In the genomic region with DNA sequence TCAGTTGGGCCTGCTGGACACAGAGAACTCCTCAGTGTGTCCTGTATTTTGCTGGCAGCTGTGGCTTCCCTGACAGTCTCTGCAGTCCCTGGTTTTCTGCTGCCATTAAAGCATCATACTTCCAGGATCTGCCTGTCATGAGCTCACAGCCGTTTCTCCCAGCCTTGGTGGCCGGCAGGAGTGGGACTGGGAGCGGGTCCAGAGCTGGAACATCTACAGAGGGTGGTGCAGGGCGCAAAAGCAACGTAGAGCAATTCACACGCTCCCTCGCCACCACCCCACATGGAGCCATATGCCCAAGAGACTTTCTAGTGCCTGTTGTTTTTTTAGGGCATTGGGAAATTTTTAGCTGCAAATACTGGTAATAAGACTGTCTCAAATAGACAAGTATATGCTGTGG, we compare ENCODE assay signal across 18 cellular contexts. TPM values are rescaled to one million over a fixed set of nuclear protein-coding genes. Genes with fewer than 3 reads are reported as not detected.
DNase-seq lines count a peak whose midpoint lies in the region; ATAC-seq and TF ChIP-seq lines count a peak whose summit lies in the region.
"Had no signal": no experiment of that assay in that cellular context is flagged by ENCODE, and none has a peak within 500 bp of the region (broad histone marks: within the 10 kb centered on the region; RNA-seq: fewer than 3 reads in every experiment).

No MANE protein-coding gene starts in this region.

- H2BK120ac ChIP-seq in mesenchymal stem cell (ENCODE audit: low read depth, low read length), result no peak overlapping the region

- H3K27ac ChIP-seq in esophagus muscularis mucosa (replicated peaks in 1 of 4) (peak overlapping the region; percentile 49 to 71 (median 62)), stomach smooth muscle (ENCODE audit: low read length) (peak overlapping the region; percentile 75), mesenchymal stem cell (ENCODE audit: low read length, poor library complexity, severe bottlenecking) (no peak overlapping the region), prostate gland (no peak overlapping the region)
- H3K27ac ChIP-seq: HL-60 had no signal

- no peak overlapping the region for H3K4me3 Mint-ChIP-seq in T-helper 17 cell
- H3K4me3 Mint-ChIP-seq: activated CD4-positive, alpha-beta memory T cell treated with anti-CD3 and anti-CD28 coated beads, Interleukin-2, amount 10 ng/mL, durations not matched to agents 7 days and 5 days; activated T-cell treated with anti-CD3 and anti-CD28 coated beads, Interleukin-2, amount 50 U/mL, for 72 hours; CD8-positive, alpha-beta memory T cell; effector memory CD8-positive, alpha-beta T cell had no signal

- no peak overlapping the region for H4K8ac ChIP-seq in mesenchymal stem cell (ENCODE audit: low read length)

- intact Hi-C loops in esophagus muscularis mucosa (cut with DNase I), result no loop called here
- intact Hi-C loops in left colon (cut with DNase I, micrococcal nuclease), result no loop called here
- intact Hi-C loops in prostate gland (cut with DNase I), result no loop called here

- no peak overlapping the region for H3K4me2 ChIP-seq in mesenchymal stem cell (ENCODE audit: low read length, poor library complexity, severe bottlenecking)

- H3K4me1 Mint-ChIP-seq in T-helper 17 cell, result no peaks in the 10 kb centered on the region
- H3K4me1 Mint-ChIP-seq: activated CD4-positive, alpha-beta memory T cell treated with anti-CD3 and anti-CD28 coated beads, Interleukin-2, amount 10 ng/mL, durations not matched to agents 7 days and 5 days; CD8-positive, alpha-beta memory T cell had no signal

- peaks cover 2% of the 10 kb centered on the region for H3K36me3 Mint-ChIP-seq in T-helper 17 cell (ENCODE audit: low read depth)
- H3K36me3 Mint-ChIP-seq: CD8-positive, alpha-beta memory T cell had no signal

- H3K4me1 ChIP-seq in adipocyte (ENCODE audit: control insufficient read depth, insufficient read depth, low read length) (peaks cover 50% of the 10 kb centered on the region), esophagus muscularis mucosa (peaks cover 54 to 67% (median 63%) of the 10 kb centered on the region in 4 donors), stomach smooth muscle (ENCODE audit: control insufficient read depth, insufficient read depth, low read length) (peaks cover 64% of the 10 kb centered on the region), mesenchymal stem cell (ENCODE audit: control insufficient read depth, insufficient read depth, low read depth, low read length) (peaks cover 30% of the 10 kb centered on the region), prostate gland (replicated peaks) (no peaks in the 10 kb centered on the region)

- no peaks in the 10 kb centered on the region for H3K27me3 ChIP-seq in adipocyte (replicated peaks; ENCODE audit: control insufficient read depth, insufficient read depth, low read length)
- H3K27me3 ChIP-seq in esophagus muscularis mucosa, result no peaks in the 10 kb centered on the region
- no peaks in the 10 kb centered on the region for H3K27me3 ChIP-seq in stomach smooth muscle (ENCODE audit: control insufficient read depth in 1 of 2, insufficient read depth in 2 of 2, low read length in 2 of 2)
- no peaks in the 10 kb centered on the region for H3K27me3 ChIP-seq in mesenchymal stem cell (ENCODE audit: control insufficient read depth in 1 of 2, insufficient read depth in 1 of 2, low read length in 2 of 2)
- no peaks in the 10 kb centered on the region for H3K27me3 ChIP-seq in prostate gland (replicated peaks; ENCODE audit: insufficient read depth)
- H3K27me3 ChIP-seq: stomach had no signal

- peak overlapping the region in 1 of 2 experiments; percentile 6 for H3K4ac ChIP-seq in mesenchymal stem cell (ENCODE audit: low read depth in 1 of 2, low read length in 2 of 2)

- H2BK5ac ChIP-seq in mesenchymal stem cell (ENCODE audit: low read depth, low read length, poor library complexity, severe bottlenecking), result no peak overlapping the region

- 85% methylated on average over 5 of the region's 7 CpGs for WGBS in esophagus muscularis mucosa
- 73% methylated on average over 3 of the region's 7 CpGs for WGBS in mesenchymal stem cell
- WGBS in prostate gland, result 81% methylated on average over 7 of the region's 7 CpGs

- H3K9me3 ChIP-seq in adipocyte (ENCODE audit: control insufficient read depth, low read length) (no peaks in the 10 kb centered on the region), esophagus muscularis mucosa (no peaks in the 10 kb centered on the region), stomach smooth muscle (ENCODE audit: control insufficient read depth in 2 of 2, low read length in 2 of 2) (no peaks in the 10 kb centered on the region), mesenchymal stem cell (ENCODE audit: control insufficient read depth, low read length) (no peaks in the 10 kb centered on the region), T-helper 17 cell (ENCODE audit: control insufficient read depth, low read length, poor library complexity, severe bottlenecking) (no peaks in the 10 kb centered on the region), prostate gland (no peaks in the 10 kb centered on the region)
- H3K9me3 ChIP-seq: stomach had no signal

- no peak overlapping the region for H3K18ac ChIP-seq in mesenchymal stem cell (ENCODE audit: low read depth in 1 of 2, low read length in 2 of 2)

- H3K36me3 ChIP-seq in adipocyte (ENCODE audit: control insufficient read depth, insufficient read depth, low read length, severe bottlenecking), result peaks cover 25% of the 10 kb centered on the region
- peaks cover 0 to 25% (median 12%) of the 10 kb centered on the region in 4 donors for H3K36me3 ChIP-seq in esophagus muscularis mucosa
- peaks cover 0 to 4% of the 10 kb centered on the region in 2 donors for H3K36me3 ChIP-seq in stomach smooth muscle (ENCODE audit: control insufficient read depth in 2 of 2, insufficient read depth in 2 of 2, low read length in 2 of 2)
- peaks cover 49 to 52% of the 10 kb centered on the region in 2 experiments for H3K36me3 ChIP-seq in mesenchymal stem cell (ENCODE audit: control insufficient read depth in 1 of 2, insufficient read depth in 2 of 2, low read depth in 1 of 2, low read length in 2 of 2)
- H3K36me3 ChIP-seq in prostate gland, result no peaks in the 10 kb centered on the region

- H2AFZ ChIP-seq in mesenchymal stem cell (ENCODE audit: low read depth, low read length), result no peak overlapping the region

- H3K14ac ChIP-seq in mesenchymal stem cell (ENCODE audit: low read length in 2 of 2), result no peak overlapping the region

- H3K9ac ChIP-seq in adipocyte (ENCODE audit: low read length) (peak overlapping the region; percentile 3), stomach smooth muscle (ENCODE audit: low read length in 2 of 2) (no peak overlapping the region), mesenchymal stem cell (ENCODE audit: low read length) (no peak overlapping the region)

- no peak overlapping the region for H2BK15ac ChIP-seq in mesenchymal stem cell (ENCODE audit: low read depth, poor library complexity, severe bottlenecking)

- no peak overlapping the region for H3K23ac ChIP-seq in mesenchymal stem cell (ENCODE audit: low read length in 2 of 2)

- no peaks in the 10 kb centered on the region for H3K27me3 Mint-ChIP-seq in T-helper 17 cell

- TF ChIP-seq POLR2A in esophagus muscularis mucosa (IDR thresholded peaks at IDR 0.05; ENCODE audit: low read depth), result no peak
- no peak for TF ChIP-seq POLR2A in prostate gland (IDR thresholded peaks at IDR 0.05)

- no peak overlapping the region for H2BK12ac ChIP-seq in mesenchymal stem cell (ENCODE audit: low read length in 2 of 2)

- DNase-seq in adipocyte (ENCODE audit: low read depth), result no peak
- no peak for DNase-seq in esophagus muscularis mucosa (ENCODE audit: extremely low spot score)
- peak; percentile 2 to 23 for DNase-seq in left colon
- DNase-seq in mesenchymal stem cell, result no peak
- DNase-seq in T-helper 17 cell, result no peak
- no peak for DNase-seq in prostate gland (ENCODE audit: low spot score)
- DNase-seq: activated CD4-positive, alpha-beta memory T cell treated with anti-CD3 and anti-CD28 coated beads, Interleukin-2, amount 10 ng/mL, durations not matched to agents 7 days and 5 days; activated T-cell treated with anti-CD3 and anti-CD28 coated beads, Interleukin-2, amount 50 U/mL, for 72 hours; CD8-positive, alpha-beta memory T cell; DND-41; effector memory CD8-positive, alpha-beta T cell; NCI-H2081; NCI-H526; SHP77; stomach had no signal

- ATAC-seq in left colon, result no peak
- no peak for ATAC-seq in T-helper 17 cell
- ATAC-seq in HG03196 (IDR thresholded peaks at IDR 0.05; ENCODE audit: unreplicated experiment), result no peak
- ATAC-seq: activated T-cell treated with anti-CD3 and anti-CD28 coated beads, Interleukin-2, amount 50 U/mL, for 72 hours; effector memory CD8-positive, alpha-beta T cell had no signal

- TF ChIP-seq EP300 in esophagus muscularis mucosa (IDR thresholded peaks at IDR 0.05), result no peak

- no peak overlapping the region for H3K27ac Mint-ChIP-seq in T-helper 17 cell
- H3K27ac Mint-ChIP-seq: activated CD4-positive, alpha-beta memory T cell treated with anti-CD3 and anti-CD28 coated beads, Interleukin-2, amount 10 ng/mL, durations not matched to agents 7 days and 5 days; activated T-cell treated with anti-CD3 and anti-CD28 coated beads, Interleukin-2, amount 50 U/mL, for 72 hours; CD8-positive, alpha-beta memory T cell; effector memory CD8-positive, alpha-beta T cell had no signal

- H3K79me1 ChIP-seq in mesenchymal stem cell (replicated peaks; ENCODE audit: low read length, poor library complexity, severe bottlenecking), result peaks cover 51% of the 10 kb centered on the region

- no peak overlapping the region for H4K91ac ChIP-seq in mesenchymal stem cell (ENCODE audit: low read length)

- H3K4me3 ChIP-seq in adipocyte (ENCODE audit: low read length), result no peak overlapping the region
- H3K4me3 ChIP-seq in esophagus muscularis mucosa, result no peak overlapping the region
- no peak overlapping the region for H3K4me3 ChIP-seq in stomach smooth muscle (ENCODE audit: low read length in 2 of 2)
- no peak overlapping the region for H3K4me3 ChIP-seq in mesenchymal stem cell (ENCODE audit: insufficient read depth in 1 of 2, low read depth in 1 of 2, low read length in 2 of 2)
- H3K4me3 ChIP-seq in prostate gland, result no peak overlapping the region
- H3K4me3 ChIP-seq: stomach had no signal

- no peak overlapping the region for H2AK5ac ChIP-seq in mesenchymal stem cell (ENCODE audit: low read length, severe bottlenecking)

- TF ChIP-seq CTCF in esophagus muscularis mucosa (IDR thresholded peaks at IDR 0.05), result no peak
- no peak for TF ChIP-seq CTCF in prostate gland (IDR thresholded peaks at IDR 0.05)

RNA-seq across cellular contexts. Expression of a gene that starts 33.6 kb away (rescaled TPM):
- total RNA-seq in esophagus muscularis mucosa (10 to 100 TPM; 21.7 to 44.4 (median 40.6) TPM), left colon (10 to 100 TPM; 15.2 to 28.6 TPM), T-helper 17 cell (10 to 100 TPM; 88.6 to 95.2 TPM), prostate gland (10 to 100 TPM; 33.4 to 60.2 TPM)
- 6.8 TPM for polyA plus RNA-seq in mesenchymal stem cell (2013, experiment 1 of 2)
- 6.6 TPM for polyA plus RNA-seq in mesenchymal stem cell (2013, experiment 2 of 2)

Comparison
In these comparisons a context has a peak if more than half of its experiments do, and no peak if none do; other contexts are left out.
1. DNase-seq: peak in left colon (2 of 2); none in adipocyte (single experiment), esophagus muscularis mucosa (single experiment), mesenchymal stem cell (single experiment), T-helper 17 cell (0 of 3) and prostate gland (single experiment).
2. H3K27ac ChIP-seq: peak in esophagus muscularis mucosa (4 of 4) and stomach smooth muscle (single experiment); none in mesenchymal stem cell (single experiment) and prostate gland (0 of 2).